22 cellular contexts compared by ENCODE assay signal in the genomic region with DNA sequence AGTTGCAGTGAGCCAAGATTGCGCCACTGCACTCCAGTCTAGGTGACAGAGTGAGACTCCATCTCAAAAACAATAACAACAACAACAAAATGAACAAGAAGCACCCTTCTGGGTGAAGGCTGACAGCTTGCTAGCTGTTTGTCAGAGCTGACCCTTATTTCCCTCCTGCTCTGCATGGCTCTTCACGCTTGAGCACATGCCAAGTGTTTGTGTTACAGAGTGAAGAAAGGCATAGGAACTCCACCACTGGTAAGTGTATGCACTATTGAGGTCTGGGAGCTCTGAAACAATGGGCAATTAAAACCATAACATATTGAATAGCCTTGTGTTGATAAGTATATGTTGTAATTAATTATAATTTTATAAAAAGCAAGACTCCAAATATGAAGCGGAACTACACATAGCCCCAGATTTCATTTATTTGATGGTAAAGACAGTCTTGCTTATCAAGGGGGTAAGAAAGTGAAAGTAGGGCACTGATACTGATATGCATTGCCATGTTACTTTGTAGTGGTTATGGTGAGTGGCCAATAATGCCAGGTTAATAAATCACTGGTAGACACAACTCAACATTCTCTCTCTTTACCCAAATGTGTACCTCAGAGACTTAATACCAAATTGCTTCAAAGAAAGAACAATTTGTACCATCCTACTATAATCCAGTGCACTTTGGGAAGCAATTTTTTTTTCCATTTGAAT.
A peak's percentile ranks its signal among the peaks of the same experiment; 100 is the strongest.
DNase-seq lines count a peak whose midpoint lies in the region; ATAC-seq and TF ChIP-seq lines count a peak whose summit lies in the region.
"Had no signal": no experiment of that assay in that cellular context is flagged by ENCODE, and none has a peak within 500 bp of the region (broad histone marks: within the 10 kb centered on the region; RNA-seq: fewer than 3 reads in every experiment).

No MANE protein-coding gene starts in this region.

- no peak overlapping the region for H3K4me3 Mint-ChIP-seq in CD8-positive, alpha-beta memory T cell
- H3K4me3 Mint-ChIP-seq: activated T-cell treated with anti-CD3 and anti-CD28 coated beads, Interleukin-2, amount 50 U/mL, for 24 hours; dendritic cell treated with granulocyte-macrophage colony-stimulating factor and Interleukin-4, amounts not matched to agents 40 ng/mL and 50 ng/mL, for 4 days had no signal

- H3K4me3 ChIP-seq in A673 (ENCODE audit: low read depth, low read length, poor library complexity, severe bottlenecking) = no peak overlapping the region
- H3K4me3 ChIP-seq in CD8-positive, alpha-beta memory T cell (ENCODE audit: low read length) = no peak overlapping the region
- H3K4me3 ChIP-seq: A549, esophagus muscularis mucosa, heart left ventricle, prostate gland had no signal

- no peaks in the 10 kb centered on the region for H3K27me3 ChIP-seq in A673 (replicated peaks; ENCODE audit: insufficient read depth, low read depth, low read length, poor library complexity)
- no peaks in the 10 kb centered on the region for H3K27me3 ChIP-seq in CD8-positive, alpha-beta memory T cell (ENCODE audit: insufficient read depth, low read length, poor library complexity, severe bottlenecking)
- H3K27me3 ChIP-seq: esophagus muscularis mucosa, heart left ventricle had no signal

- peaks cover 5 to 15% of the 10 kb centered on the region in 2 donors for H3K27me3 Mint-ChIP-seq in CD8-positive, alpha-beta memory T cell
- H3K27me3 Mint-ChIP-seq: dendritic cell treated with granulocyte-macrophage colony-stimulating factor and Interleukin-4, amounts not matched to agents 40 ng/mL and 50 ng/mL, for 4 days had no signal

- peaks cover 2 to 7% (median 3%) of the 10 kb centered on the region in 3 donors for H3K4me1 Mint-ChIP-seq in CD8-positive, alpha-beta memory T cell

- CTCF ChIA-PET in A673 (lab: Charles Lee) = no interaction called here
- CTCF ChIA-PET in CD8-positive, alpha-beta memory T cell (lab: Charles Lee) = no interaction called here

- no TSS peak for BruUV-seq in A673 (replicated peaks; lab: Mats Ljungman, UMichigan)

- H3K9me3 Mint-ChIP-seq in CD8-positive, alpha-beta memory T cell = peaks cover 0 to 2% (median 0%) of the 10 kb centered on the region in 5 donors
- H3K9me3 Mint-ChIP-seq: activated T-cell treated with anti-CD3 and anti-CD28 coated beads, Interleukin-2, amount 50 U/mL, for 24 hours; dendritic cell treated with granulocyte-macrophage colony-stimulating factor and Interleukin-4, amounts not matched to agents 40 ng/mL and 50 ng/mL, for 4 days had no signal

- no peaks in the 10 kb centered on the region for H3K36me3 Mint-ChIP-seq in CD8-positive, alpha-beta memory T cell
- H3K36me3 Mint-ChIP-seq: immature natural killer cell; naive thymus-derived CD4-positive, alpha-beta T cell had no signal

- H3K36me3 ChIP-seq in A673 (ENCODE audit: insufficient read depth, low read length, poor library complexity, severe bottlenecking) = no peaks in the 10 kb centered on the region
- no peaks in the 10 kb centered on the region for H3K36me3 ChIP-seq in CD8-positive, alpha-beta memory T cell (ENCODE audit: insufficient read depth, low read length)
- H3K36me3 ChIP-seq: esophagus muscularis mucosa, heart left ventricle, prostate gland had no signal

- TF ChIP-seq CTCF in A673 (conservative IDR thresholded peaks at IDR 0.05; ENCODE audit: low read depth, low read length) = no peak

- H3K9me3 ChIP-seq in A673 (ENCODE audit: low read depth, low read length, poor library complexity, severe bottlenecking) = no peaks in the 10 kb centered on the region
- H3K9me3 ChIP-seq in CD8-positive, alpha-beta memory T cell (ENCODE audit: low read length) = no peaks in the 10 kb centered on the region
- H3K9me3 ChIP-seq: A549, esophagus muscularis mucosa, heart left ventricle, prostate gland had no signal

- H3K4me1 ChIP-seq in A673 (ENCODE audit: insufficient read depth, low read length, poor library complexity, severe bottlenecking) = peaks cover 13% of the 10 kb centered on the region
- no peaks in the 10 kb centered on the region for H3K4me1 ChIP-seq in CD8-positive, alpha-beta memory T cell (ENCODE audit: insufficient read depth, low read length)
- H3K4me1 ChIP-seq: A549, esophagus muscularis mucosa, heart left ventricle, prostate gland had no signal

- ATAC-seq in GM21423 (IDR thresholded peaks at IDR 0.05; ENCODE audit: unreplicated experiment) = peak; percentile 36
- no peak for ATAC-seq in HG02623 (IDR thresholded peaks at IDR 0.05; ENCODE audit: unreplicated experiment)
- ATAC-seq: A549; heart left ventricle; naive thymus-derived CD4-positive, alpha-beta T cell; stimulated activated naive CD8-positive, alpha-beta T cell treated with anti-CD3 and anti-CD28 coated beads, Interleukin-15, Interleukin-2, amounts not matched to agents 100 U/mL and 50 U/mL, for 24 hours had no signal

- POLR2A ChIA-PET in A673 (lab: Charles Lee; ENCODE audit: low non-redundant PET) = no interaction called here
- POLR2A ChIA-PET in CD8-positive, alpha-beta memory T cell (lab: Charles Lee) = no interaction called here

- no peak overlapping the region for H3K27ac ChIP-seq in A673 (ENCODE audit: low read depth, low read length, poor library complexity, severe bottlenecking)
- no peak overlapping the region for H3K27ac ChIP-seq in CD8-positive, alpha-beta memory T cell (ENCODE audit: low read depth, low read length)
- H3K27ac ChIP-seq: A549, esophagus muscularis mucosa, heart left ventricle, prostate gland, RWPE1 had no signal

- intact Hi-C loops in A673 (cut with micrococcal nuclease; ENCODE audit: unreplicated experiment) = no loop called here

- no peak overlapping the region for H3K27ac Mint-ChIP-seq in CD8-positive, alpha-beta memory T cell
- H3K27ac Mint-ChIP-seq: activated T-cell treated with anti-CD3 and anti-CD28 coated beads, Interleukin-2, amount 50 U/mL, for 24 hours; dendritic cell treated with granulocyte-macrophage colony-stimulating factor and Interleukin-4, amounts not matched to agents 40 ng/mL and 50 ng/mL, for 4 days; immature natural killer cell; naive thymus-derived CD4-positive, alpha-beta T cell had no signal

- DNase-seq in A673 (ENCODE audit: low spot score) = peak; percentile 16
- peak; percentile 23 for DNase-seq in NCI-H446 treated with DMSO at 0.1 percent for 48 hours (lab: John Stamatoyannopoulos, UW)
- peak; percentile 28 for DNase-seq in medulla oblongata (ENCODE audit: extremely low spot score)
- no peak for DNase-seq in CD8-positive, alpha-beta memory T cell
- no peak for DNase-seq in DMS153 treated with DMSO at 0.1 percent for 48 hours (lab: John Stamatoyannopoulos, UW; ENCODE audit: unreplicated experiment)
- DNase-seq in AG20443 (ENCODE audit: low spot score) = no peak
- DNase-seq: activated CD4-positive, alpha-beta T cell treated with anti-CD3 and anti-CD28 coated beads, Interleukin-2, amount 50 U/mL, for 4 hours; activated naive CD4-positive, alpha-beta T cell treated with anti-CD3 and anti-CD28 coated beads, Interleukin-2, amount 50 U/mL, for 16 hours; activated T-cell treated with anti-CD3 and anti-CD28 coated beads, Interleukin-2, amount 50 U/mL, for 24 hours; heart left ventricle; immature natural killer cell; naive thymus-derived CD4-positive, alpha-beta T cell; stimulated activated CD4-positive, alpha-beta T cell treated with anti-CD3 and anti-CD28 coated beads, Interleukin-12 subunit alpha, Interleukin-12 subunit beta, amount 100 ng/mL, for 4 hours; stimulated activated naive CD8-positive, alpha-beta T cell treated with anti-CD3 and anti-CD28 coated beads, Interleukin-15, Interleukin-2, amounts not matched to agents 100 U/mL and 50 U/mL, for 24 hours; SW 1271 had no signal

Comparison
In these comparisons a context has a peak if more than half of its experiments do, and no peak if none do; other contexts are left out.
1. DNase-seq: peak in A673 (single experiment), NCI-H446 treated with DMSO at 0.1 percent for 48 hours (single experiment) and medulla oblongata (single experiment); none in CD8-positive, alpha-beta memory T cell (0 of 5), DMS153 treated with DMSO at 0.1 percent for 48 hours (single experiment) and AG20443 (single experiment).